34 cellular contexts compared by ENCODE assay signal in the genomic region with DNA sequence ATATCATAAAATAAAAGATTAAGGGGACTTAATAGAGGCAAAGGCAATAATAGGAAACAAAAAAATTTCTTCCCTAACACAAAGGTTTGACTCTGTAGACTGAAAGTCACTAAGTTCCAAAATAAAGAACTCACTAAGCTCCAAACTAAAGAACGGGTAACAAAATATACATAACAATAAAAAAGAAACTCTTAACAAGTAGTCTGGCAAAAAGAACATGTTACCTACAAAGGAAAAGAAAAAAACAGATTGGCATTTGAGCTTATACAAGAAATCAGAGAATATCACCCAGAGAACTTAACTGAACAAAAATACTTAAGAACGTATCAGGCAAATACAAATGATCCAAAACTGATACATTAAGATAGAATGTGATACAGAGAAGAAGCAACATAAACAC.
"Had no signal": no experiment of that assay in that cellular context is flagged by ENCODE, and none has a peak within 500 bp of the region (broad histone marks: within the 10 kb centered on the region; RNA-seq: fewer than 3 reads in every experiment).

No MANE protein-coding gene starts in this region.

- H3K4me3 Mint-ChIP-seq: activated CD4-positive, alpha-beta memory T cell treated with anti-CD3 and anti-CD28 coated beads, Interleukin-2, amount 10 ng/mL, durations not matched to agents 7 days and 5 days; activated CD4-positive, alpha-beta T cell treated with anti-CD3 and anti-CD28 coated beads for 36 hours; activated CD4-positive, alpha-beta T cell treated with anti-CD3 and anti-CD28 coated beads, Interleukin-2, amount 10 ng/mL, durations not matched to agents 7 days and 5 days; activated CD8-positive, alpha-beta memory T cell treated with anti-CD3 and anti-CD28 coated beads, Interleukin-2, amount 10 ng/mL, durations not matched to agents 7 days and 5 days; activated CD8-positive, alpha-beta T cell treated with anti-CD3 and anti-CD28 coated beads, Interleukin-2, amount 10 ng/mL, durations not matched to agents 7 days and 5 days; activated naive CD4-positive, alpha-beta T cell treated with anti-CD3 and anti-CD28 coated beads for 36 hours; activated naive CD8-positive, alpha-beta T cell treated with anti-CD3 and anti-CD28 coated beads for 36 hours; activated T-cell treated with anti-CD3 and anti-CD28 coated beads, Interleukin-2, amount 50 U/mL, for 24 hours; T-helper 1 cell treated with Interleukin-12 subunit alpha and Interleukin-12 subunit beta and Interleukin-4 antibody, amounts not matched to agents 30 μg/mL and 1 μg/mL, for 36 hours; T-helper 2 cell treated with Interferon-gamma antibody and Interleukin-4, amounts not matched to agents 5 μg/mL and 100 μg/mL, for 36 hours had no signal

- H3K9me3 ChIP-seq: body of pancreas had no signal

- H3K9me3 Mint-ChIP-seq: activated CD4-positive, alpha-beta memory T cell treated with anti-CD3 and anti-CD28 coated beads, Interleukin-2, amount 10 ng/mL, durations not matched to agents 7 days and 5 days had no signal

- H3K27me3 ChIP-seq: adrenal gland, body of pancreas, brain microvascular endothelial cell had no signal

- H3K27ac ChIP-seq: adrenal gland, body of pancreas, brain microvascular endothelial cell, VCaP had no signal

- H3K36me3 ChIP-seq: adrenal gland, brain microvascular endothelial cell had no signal

- H3K27ac Mint-ChIP-seq: activated CD4-positive, alpha-beta memory T cell treated with anti-CD3 and anti-CD28 coated beads, Interleukin-2, amount 10 ng/mL, durations not matched to agents 7 days and 5 days; activated CD4-positive, alpha-beta T cell treated with anti-CD3 and anti-CD28 coated beads for 36 hours; activated CD4-positive, alpha-beta T cell treated with anti-CD3 and anti-CD28 coated beads, Interleukin-2, amount 10 ng/mL, durations not matched to agents 7 days and 5 days; activated CD8-positive, alpha-beta memory T cell treated with anti-CD3 and anti-CD28 coated beads, Interleukin-2, amount 10 ng/mL, durations not matched to agents 7 days and 5 days; activated CD8-positive, alpha-beta T cell treated with anti-CD3 and anti-CD28 coated beads, Interleukin-2, amount 10 ng/mL, durations not matched to agents 7 days and 5 days; activated naive CD4-positive, alpha-beta T cell treated with anti-CD3 and anti-CD28 coated beads for 36 hours; activated naive CD4-positive, alpha-beta T cell treated with anti-CD3 and anti-CD28 coated beads, Interleukin-2, amount 50 U/mL, for 72 hours; activated naive CD8-positive, alpha-beta T cell treated with anti-CD3 and anti-CD28 coated beads for 36 hours; activated T-cell treated with anti-CD3 and anti-CD28 coated beads, Interleukin-2, amount 50 U/mL, for 24 hours; activated T-helper 2 cell treated with anti-CD3 and anti-CD28 coated beads, Interferon-gamma antibody, Interleukin-2, Interleukin-4, amounts not matched to agents 10 μg/mL and 5 μg/mL and 100 μg/mL, durations not matched to agents 14 hours and 24 hours and 36 hours; T-helper 1 cell treated with Interleukin-12 subunit alpha and Interleukin-12 subunit beta and Interleukin-4 antibody, amounts not matched to agents 30 μg/mL and 1 μg/mL, for 36 hours; T-helper 2 cell treated with Interferon-gamma antibody and Interleukin-4, amounts not matched to agents 5 μg/mL and 100 μg/mL, for 36 hours had no signal

- H3K4me1 Mint-ChIP-seq: activated CD4-positive, alpha-beta memory T cell treated with anti-CD3 and anti-CD28 coated beads, Interleukin-2, amount 10 ng/mL, durations not matched to agents 7 days and 5 days; activated CD4-positive, alpha-beta T cell treated with anti-CD3 and anti-CD28 coated beads for 36 hours; activated CD4-positive, alpha-beta T cell treated with anti-CD3 and anti-CD28 coated beads, Interleukin-2, amount 10 ng/mL, durations not matched to agents 7 days and 5 days; activated CD8-positive, alpha-beta memory T cell treated with anti-CD3 and anti-CD28 coated beads, Interleukin-2, amount 10 ng/mL, durations not matched to agents 7 days and 5 days; activated naive CD8-positive, alpha-beta T cell treated with anti-CD3 and anti-CD28 coated beads for 36 hours had no signal

- H3K27me3 Mint-ChIP-seq: activated CD4-positive, alpha-beta memory T cell treated with anti-CD3 and anti-CD28 coated beads, Interleukin-2, amount 10 ng/mL, durations not matched to agents 7 days and 5 days; activated CD4-positive, alpha-beta T cell treated with anti-CD3 and anti-CD28 coated beads for 36 hours; activated CD4-positive, alpha-beta T cell treated with anti-CD3 and anti-CD28 coated beads, Interleukin-2, amount 10 ng/mL, durations not matched to agents 7 days and 5 days; activated CD8-positive, alpha-beta memory T cell treated with anti-CD3 and anti-CD28 coated beads, Interleukin-2, amount 10 ng/mL, durations not matched to agents 7 days and 5 days; activated naive CD8-positive, alpha-beta T cell treated with anti-CD3 and anti-CD28 coated beads for 36 hours; activated T-cell treated with anti-CD3 and anti-CD28 coated beads, Interleukin-2, amount 50 U/mL, for 24 hours had no signal

- H3K36me3 Mint-ChIP-seq: activated CD8-positive, alpha-beta memory T cell treated with anti-CD3 and anti-CD28 coated beads, Interleukin-2, amount 10 ng/mL, durations not matched to agents 7 days and 5 days had no signal

- H3K4me1 ChIP-seq: adrenal gland had no signal

- H3K4me3 ChIP-seq: adrenal gland, body of pancreas had no signal

- ATAC-seq: activated CD4-positive, alpha-beta T cell treated with anti-CD3 and anti-CD28 coated beads for 36 hours; activated CD4-positive, CD25-positive, alpha-beta regulatory T cell treated with anti-CD3 and anti-CD28 coated beads, Interleukin-2, amount 50 U/mL, for 24 hours; activated CD8-positive, alpha-beta memory T cell treated with anti-CD3 and anti-CD28 coated beads, Interleukin-2, amount 10 ng/mL, durations not matched to agents 7 days and 5 days; activated CD8-positive, alpha-beta T cell treated with anti-CD3 and anti-CD28 coated beads, Interleukin-2, amount 10 ng/mL, durations not matched to agents 7 days and 5 days; activated naive CD4-positive, alpha-beta T cell treated with anti-CD3 and anti-CD28 coated beads, Interleukin-2, amount 50 U/mL, for 72 hours; body of pancreas had no signal

- DNase-seq: activated CD4-positive, alpha-beta memory T cell treated with anti-CD3 and anti-CD28 coated beads, Interleukin-2, amount 10 ng/mL, durations not matched to agents 7 days and 5 days; activated CD4-positive, alpha-beta T cell treated with anti-CD3 and anti-CD28 coated beads for 1 hour; activated CD4-positive, alpha-beta T cell treated with anti-CD3 and anti-CD28 coated beads for 36 hours; activated CD4-positive, alpha-beta T cell treated with anti-CD3 and anti-CD28 coated beads for 48 hours; activated CD4-positive, alpha-beta T cell treated with anti-CD3 and anti-CD28 coated beads, Interleukin-2, amount 10 ng/mL, durations not matched to agents 7 days and 5 days; activated CD4-positive, alpha-beta T cell treated with anti-CD3 and anti-CD28 coated beads, Interleukin-2, amount 50 U/mL, for 48 hours; activated CD4-positive, CD25-positive, alpha-beta regulatory T cell; activated CD8-positive, alpha-beta memory T cell treated with anti-CD3 and anti-CD28 coated beads for 24 hours; activated CD8-positive, alpha-beta memory T cell treated with anti-CD3 and anti-CD28 coated beads, Interleukin-2, amount 10 ng/mL, durations not matched to agents 7 days and 5 days; activated CD8-positive, alpha-beta memory T cell treated with anti-CD3 and anti-CD28 coated beads, Interleukin-2, amount 50 U/mL, for 48 hours; activated CD8-positive, alpha-beta T cell treated with anti-CD3 and anti-CD28 coated beads, Interleukin-2, amount 10 ng/mL, durations not matched to agents 7 days and 5 days; activated effector memory CD4-positive, alpha-beta T cell treated with Interleukin-2 at 50 U/mL for 16 hours; activated gamma-delta T cell; activated naive CD4-positive, alpha-beta T cell; activated naive CD4-positive, alpha-beta T cell treated with anti-CD3 and anti-CD28 coated beads for 36 hours; activated naive CD4-positive, alpha-beta T cell treated with anti-CD3 and anti-CD28 coated beads, Interleukin-2, amount 50 U/mL, for 16 hours; activated naive CD8-positive, alpha-beta T cell treated with anti-CD3 and anti-CD28 coated beads for 36 hours; activated T-cell treated with anti-CD3 and anti-CD28 coated beads, Interleukin-2, amount 50 U/mL, for 24 hours; activated T-cell treated with anti-CD3 and anti-CD28 coated beads, Interleukin-2, amount 50 U/mL, for 48 hours; adrenal gland; amniotic stem cell; aorta; body of pancreas; brain microvascular endothelial cell; central memory CD4-positive, alpha-beta T cell; T-helper 1 cell; T-helper 2 cell; T-helper 9 cell had no signal
